Comparison of ENCODE assay signal across 8 cellular contexts in the genomic region with DNA sequence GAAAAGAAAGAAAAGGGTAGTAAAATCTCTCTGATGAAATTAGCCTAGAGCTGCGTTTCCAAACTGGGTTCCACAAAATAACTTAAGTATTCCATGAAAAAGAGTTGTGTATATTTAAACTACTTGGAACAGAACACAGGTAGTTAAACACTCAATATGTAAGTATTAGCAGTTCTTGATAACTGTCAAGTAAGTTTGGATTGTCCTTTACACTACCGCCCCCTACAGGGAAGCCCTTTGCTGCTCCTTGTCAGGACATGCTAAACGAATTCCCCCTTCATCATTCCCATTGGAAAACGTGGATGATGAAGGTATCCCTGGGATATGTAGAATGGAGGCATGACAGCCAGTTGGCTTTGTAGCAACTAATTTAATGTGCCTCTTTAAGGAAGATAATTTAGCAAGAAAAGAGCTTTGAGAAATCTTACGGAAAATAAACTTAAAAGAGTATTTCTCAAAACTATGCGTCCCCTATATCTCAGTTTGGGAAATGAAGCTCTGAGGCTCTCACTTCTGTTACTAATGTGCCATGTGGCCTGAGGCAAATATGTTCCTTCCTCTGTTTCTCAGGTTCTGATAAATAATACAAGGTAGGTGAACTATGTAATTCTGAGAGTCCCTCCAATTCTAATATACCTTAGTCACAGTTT. TPM values are rescaled to one million over a fixed set of nuclear protein-coding genes. Genes with fewer than 3 reads are reported as not detected.
A peak's percentile ranks its signal among the peaks of the same experiment; 100 is the strongest.
DNase-seq lines count a peak whose midpoint lies in the region; ATAC-seq and TF ChIP-seq lines count a peak whose summit lies in the region.

No MANE protein-coding gene starts in this region.

- no peaks in the 10 kb centered on the region for H3K9me3 Mint-ChIP-seq in HFFc6
- no peaks in the 10 kb centered on the region for H3K9me3 Mint-ChIP-seq in T-helper 2 cell treated with Interferon-gamma antibody and Interleukin-4, amounts not matched to agents 5 μg/mL and 100 μg/mL, for 36 hours

- DNase-seq in COLO829 (ENCODE audit: low spot score) (peak; percentile 71), HFFc6 (peak; percentile 59), astrocyte of the hippocampus (ENCODE audit: low read depth, low spot score) (peak; percentile 76), kidney glomerular epithelial cell (lab: John Stamatoyannopoulos, UW) (peak; percentile 26)
- peak; percentile 44 for DNase-seq in T-helper 2 cell treated with Interferon-gamma antibody and Interleukin-4, amounts not matched to agents 5 μg/mL and 100 μg/mL, for 36 hours (ENCODE audit: low spot score)
- peak; percentile 66 to 69 for DNase-seq in stimulated activated CD4-positive, alpha-beta T cell treated with anti-CD3 and anti-CD28 coated beads, Interleukin-2, amount 100 ng/mL, for 48 hours

- no peak overlapping the region for H3K4me3 Mint-ChIP-seq in HFFc6
- no peak overlapping the region for H3K4me3 Mint-ChIP-seq in T-helper 2 cell treated with Interferon-gamma antibody and Interleukin-4, amounts not matched to agents 5 μg/mL and 100 μg/mL, for 36 hours

- peak; percentile 85 for TF ChIP-seq CTCF in HFFc6 (IDR thresholded peaks at IDR 0.05)

- peaks cover 43% of the 10 kb centered on the region for H3K36me3 Mint-ChIP-seq in HFFc6 (ENCODE audit: low read depth)
- H3K36me3 Mint-ChIP-seq in T-helper 2 cell treated with Interferon-gamma antibody and Interleukin-4, amounts not matched to agents 5 μg/mL and 100 μg/mL, for 36 hours (ENCODE audit: low read depth), result peaks cover 37% of the 10 kb centered on the region

- no peaks in the 10 kb centered on the region for H3K27me3 Mint-ChIP-seq in HFFc6 (ENCODE audit: insufficient read depth)
- no peaks in the 10 kb centered on the region for H3K27me3 Mint-ChIP-seq in T-helper 2 cell treated with Interferon-gamma antibody and Interleukin-4, amounts not matched to agents 5 μg/mL and 100 μg/mL, for 36 hours (ENCODE audit: low read depth)

- ATAC-seq in GM19467 (IDR thresholded peaks at IDR 0.05; ENCODE audit: unreplicated experiment), result no peak
- ATAC-seq in HG03139 (IDR thresholded peaks at IDR 0.05; ENCODE audit: unreplicated experiment), result no peak

- H3K4me1 Mint-ChIP-seq in HFFc6 (ENCODE audit: low read depth), result peaks cover 22% of the 10 kb centered on the region
- peaks cover 12% of the 10 kb centered on the region for H3K4me1 Mint-ChIP-seq in T-helper 2 cell treated with Interferon-gamma antibody and Interleukin-4, amounts not matched to agents 5 μg/mL and 100 μg/mL, for 36 hours (ENCODE audit: low read depth)

- peak overlapping the region; percentile 69 for H3K27ac Mint-ChIP-seq in HFFc6
- no peak overlapping the region for H3K27ac Mint-ChIP-seq in T-helper 2 cell treated with Interferon-gamma antibody and Interleukin-4, amounts not matched to agents 5 μg/mL and 100 μg/mL, for 36 hours

RNA-seq across cellular contexts. Expression of gene NCBP3, which starts 18.8 kb away (rescaled TPM):
- total RNA-seq in HFFc6 (2021; fragmentation: NEBNext Ultra II Directional; extraction: Animal tissue kit (Norgen Biotek cat#: 25700)), result 10 to 100 TPM; 22.4 to 28.6 (median 25.3) TPM

RNA-seq across cellular contexts. Expression of gene ITGAE, which starts 26.3 kb away (rescaled TPM):
- total RNA-seq in HFFc6 (2021; fragmentation: NEBNext Ultra II Directional; extraction: Animal tissue kit (Norgen Biotek cat#: 25700)), result 10 to 100 TPM; 28.2 to 35.0 (median 30.8) TPM

Comparison
In these comparisons a context has a peak if more than half of its experiments do, and no peak if none do; other contexts are left out.
1. DNase-seq: peak in every context shown above with its lines; median percentile 76 in astrocyte of the hippocampus; 71 in COLO829; 68 in stimulated activated CD4-positive, alpha-beta T cell treated with anti-CD3 and anti-CD28 coated beads, Interleukin-2, amount 100 ng/mL, for 48 hours; 59 in HFFc6; 44 in T-helper 2 cell treated with Interferon-gamma antibody and Interleukin-4, amounts not matched to agents 5 μg/mL and 100 μg/mL, for 36 hours; 26 in kidney glomerular epithelial cell.